Comparison of ENCODE assay signal across 1 cellular context in the genomic region with DNA sequence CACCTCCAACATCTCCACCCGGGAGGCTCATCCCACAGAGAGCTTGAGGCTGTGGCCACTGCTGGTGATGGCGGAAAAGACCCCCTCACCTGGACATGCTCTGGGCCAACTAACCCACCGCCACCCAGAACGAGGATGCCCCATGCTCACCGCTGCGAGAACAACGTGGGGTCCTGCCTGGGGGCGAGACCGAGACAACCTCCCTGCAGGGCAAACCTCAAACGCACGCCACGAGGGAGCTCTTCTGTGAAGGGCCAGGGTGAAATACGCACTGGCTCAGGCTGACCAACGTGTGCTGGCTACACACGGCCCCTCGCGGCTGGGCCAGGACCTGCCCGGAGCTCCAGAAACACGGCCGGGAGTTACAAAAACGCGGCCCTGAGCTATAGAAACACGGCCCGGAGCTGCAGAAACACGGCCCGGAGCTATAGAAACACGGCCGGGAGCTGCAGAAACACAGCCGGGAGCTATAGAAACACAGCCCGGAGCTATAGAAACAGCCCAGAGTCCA.
TF ChIP-seq lines count a peak whose summit lies in the region.

No MANE protein-coding gene starts in this region.

TF ChIP-seq in K562, 482 proteins besides CTCF, POLR2A, EP300 and RAD21 (continued from another document):
- TF ChIP-seq RBM22 (IDR thresholded peaks at IDR 0.05; ENCODE audit: low read depth, low read length, poor library complexity, severe bottlenecking) (peak; percentile 36), NCOA6 (IDR thresholded peaks at IDR 0.05) (no peak)
